In the genomic region with DNA sequence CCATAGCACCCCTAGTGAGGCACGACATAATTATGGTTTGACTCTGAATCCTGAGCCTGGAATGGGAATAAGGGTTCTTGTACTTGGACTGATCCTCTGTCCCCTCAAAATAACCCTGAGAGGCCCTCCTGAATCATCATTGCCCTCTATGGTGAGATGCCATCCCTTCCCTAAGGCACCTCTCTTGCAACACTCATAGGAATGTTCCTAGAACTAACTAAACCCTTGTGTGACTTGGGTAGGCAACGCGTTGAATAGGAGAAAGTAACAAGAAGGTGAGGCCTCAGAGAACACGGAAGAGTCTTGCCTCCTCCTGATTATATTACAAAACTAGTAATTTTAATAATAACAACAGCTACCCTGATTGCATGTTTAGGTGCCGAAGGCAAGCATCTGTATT, we compare ENCODE assay signal across 31 cellular contexts.
"Had no signal": no experiment of that assay in that cellular context is flagged by ENCODE, and none has a peak within 500 bp of the region (broad histone marks: within the 10 kb centered on the region; RNA-seq: fewer than 3 reads in every experiment).

No MANE protein-coding gene starts in this region.

- H3K4me3 ChIP-seq: adrenal gland, body of pancreas, cardiac muscle cell had no signal

- H3K27me3 ChIP-seq: adrenal gland, body of pancreas, brain microvascular endothelial cell had no signal

- H3K4me1 ChIP-seq: adrenal gland, body of pancreas had no signal

- DNase-seq: activated B cell treated with CpG ODN at 0.5 μM for 24 hours; activated CD4-positive, alpha-beta memory T cell treated with anti-CD3 and anti-CD28 coated beads for 36 hours; activated CD4-positive, alpha-beta T cell treated with anti-CD3 and anti-CD28 coated beads for 4 hours; activated CD4-positive, alpha-beta T cell treated with anti-CD3 and anti-CD28 coated beads, Interleukin-2, amount 10 ng/mL, durations not matched to agents 24 days and 14 days; activated CD4-positive, alpha-beta T cell treated with anti-CD3 and anti-CD28 coated beads, Interleukin-2, amount 50 U/mL, for 1 hour; activated CD4-positive, alpha-beta T cell treated with anti-CD3 and anti-CD28 coated beads, Interleukin-2, amount 50 U/mL, for 4 hours; activated CD4-positive, CD25-positive, alpha-beta regulatory T cell treated with anti-CD3 and anti-CD28 coated beads, Interleukin-2, amount 50 U/mL, for 72 hours; activated CD8-positive, alpha-beta memory T cell treated with anti-CD3 and anti-CD28 coated beads, Interleukin-2, amount 50 U/mL, for 4 hours; activated CD8-positive, alpha-beta T cell treated with anti-CD3 and anti-CD28 coated beads for 36 hours; activated effector memory CD4-positive, alpha-beta T cell treated with anti-CD3 and anti-CD28 coated beads, Interleukin-2, amount 50 U/mL, for 16 hours; activated gamma-delta T cell treated with Interleukin-2 at 50 U/mL for 16 hours; activated naive CD4-positive, alpha-beta T cell; activated naive CD4-positive, alpha-beta T cell treated with anti-CD3 and anti-CD28 coated beads for 36 hours; activated naive CD4-positive, alpha-beta T cell treated with anti-CD3 and anti-CD28 coated beads, Interleukin-2, amount 50 U/mL, for 16 hours; activated naive CD8-positive, alpha-beta T cell treated with anti-CD3 and anti-CD28 coated beads for 36 hours; activated T-cell treated with anti-CD3 and anti-CD28 coated beads for 4 hours; activated T-cell treated with anti-CD3 and anti-CD28 coated beads, Interleukin-2, amount 50 U/mL, for 1 hour; activated T-cell treated with anti-CD3 and anti-CD28 coated beads, Interleukin-2, amount 50 U/mL, for 4 hours; activated T-cell treated with anti-CD3 and anti-CD28 coated beads, Interleukin-2, amount 50 U/mL, for 72 hours; adrenal gland; amniotic stem cell; aorta; body of pancreas; brain microvascular endothelial cell; caudate nucleus; cerebellar nuclear complex; T-helper 1 cell; T-helper 2 cell; T-helper 9 cell had no signal

- H3K36me3 ChIP-seq: adrenal gland, brain microvascular endothelial cell, cardiac muscle cell had no signal

- H3K9me3 ChIP-seq: adrenal gland, body of pancreas had no signal

- H3K27ac ChIP-seq: adrenal gland, body of pancreas, brain microvascular endothelial cell, cardiac muscle cell, VCaP had no signal
